ENCODE assay signal across 12 cellular contexts in genomic region chr7:157547611-157548010, GRCh38.
"Had no signal": no experiment of that assay in that cellular context is flagged by ENCODE, and none has a peak within 500 bp of the region (broad histone marks: within the 10 kb centered on the region; RNA-seq: fewer than 3 reads in every experiment).

No MANE protein-coding gene starts in this region.

- H3K27ac ChIP-seq: brain microvascular endothelial cell, pancreas, skin epidermis, thyroid gland, vagina had no signal

- H3K27me3 ChIP-seq: brain microvascular endothelial cell, pancreas, thyroid gland, vagina had no signal

- DNase-seq: activated CD4-positive, alpha-beta memory T cell treated with anti-CD3 and anti-CD28 coated beads for 36 hours; activated naive CD4-positive, alpha-beta T cell treated with anti-CD3 and anti-CD28 coated beads, Interleukin-2, amount 50 U/mL, for 16 hours; amygdala; brain microvascular endothelial cell; cerebellar nuclear complex; hippocampal formation; kidney glomerular epithelial cell; thyroid gland had no signal

- H3K36me3 ChIP-seq: brain microvascular endothelial cell had no signal

- H3K9me3 ChIP-seq: pancreas, thyroid gland, vagina had no signal

- H3K4me1 ChIP-seq: pancreas, thyroid gland, vagina had no signal

- H3K4me3 ChIP-seq: pancreas, skin epidermis, thyroid gland, vagina had no signal

- ATAC-seq: activated CD4-positive, CD25-positive, alpha-beta regulatory T cell treated with anti-CD3 and anti-CD28 coated beads, Interleukin-2, amount 50 U/mL, for 24 hours; pancreas had no signal
